Comparison of ENCODE assay signal across 18 cellular contexts in the genomic region with DNA sequence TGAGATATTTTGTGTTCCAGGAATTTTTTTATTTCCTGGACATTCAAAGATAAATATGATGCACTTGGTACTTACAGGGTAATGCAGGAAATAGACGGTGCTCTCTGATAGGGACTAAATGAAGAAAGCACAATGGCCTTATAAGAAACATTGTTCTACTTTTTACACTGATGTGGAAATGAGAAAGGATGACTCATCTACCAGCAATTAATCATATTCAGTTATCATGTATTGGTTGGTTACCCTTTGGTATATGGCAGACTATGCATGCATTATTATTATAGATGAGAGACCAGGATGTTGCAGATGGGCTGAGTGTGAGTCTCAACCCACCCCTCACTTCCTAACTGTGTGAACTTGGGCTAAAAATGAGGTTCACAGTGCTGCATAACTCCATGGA.
DNase-seq lines count a peak whose midpoint lies in the region; ATAC-seq, FAIRE-seq and TF ChIP-seq lines count a peak whose summit lies in the region.
"Had no signal": no experiment of that assay in that cellular context is flagged by ENCODE, and none has a peak within 500 bp of the region (broad histone marks: within the 10 kb centered on the region; RNA-seq: fewer than 3 reads in every experiment).

No MANE protein-coding gene starts in this region.

- POLR2A ChIA-PET in A549 (lab: Yijun Ruan, JAX) = no interaction called here

- no peak for TF ChIP-seq POLR2A in A549 (IDR thresholded peaks at IDR 0.05; ENCODE audit: low read length)

- H2AFZ ChIP-seq in smooth muscle cell (ENCODE audit: low read depth) = no peak overlapping the region

- H3K4me1 ChIP-seq in A549 (no peaks in the 10 kb centered on the region), smooth muscle cell (ENCODE audit: low read depth) (no peaks in the 10 kb centered on the region)
- H3K4me1 ChIP-seq: BE2C, Caco-2 had no signal

- no peak overlapping the region for H3K27ac ChIP-seq in A549
- no peak overlapping the region for H3K27ac ChIP-seq in smooth muscle cell (ENCODE audit: low read depth)

- TF ChIP-seq CTCF in A549 (IDR thresholded peaks at IDR 0.05) (no peak), fibroblast of mammary gland (conservative IDR thresholded peaks at IDR 0.05; ENCODE audit: control insufficient read depth, insufficient read depth, low read depth, low read length) (no peak), smooth muscle cell (IDR thresholded peaks at IDR 0.05; ENCODE audit: borderline replicate concordance, insufficient read depth, poor library complexity, severe bottlenecking) (no peak)

- FAIRE-seq in A549 (lab: Jason Lieb, UNC) = no peak
- FAIRE-seq in urothelium cell line (lab: Jason Lieb, UNC) = peak; percentile 46
- FAIRE-seq: D721Med, G401.6, GM12891, GM19239, H1, HepG2 had no signal

- no peak for ATAC-seq in A549
- ATAC-seq: HepG2 had no signal

- no peaks in the 10 kb centered on the region for H4K20me1 ChIP-seq in smooth muscle cell (ENCODE audit: low read depth)

- TF ChIP-seq RAD21 in A549 (conservative IDR thresholded peaks at IDR 0.05 in 1 of 2, IDR thresholded peaks at IDR 0.05 in 1 of 2) = no peak

- no peaks in the 10 kb centered on the region for H3K27me3 ChIP-seq in smooth muscle cell (ENCODE audit: low read depth)
- H3K27me3 ChIP-seq: BE2C had no signal

- H3K79me2 ChIP-seq in smooth muscle cell (ENCODE audit: low read depth) = no peaks in the 10 kb centered on the region

- no peak for TF ChIP-seq EP300 in A549 (IDR thresholded peaks at IDR 0.05)

- no peaks in the 10 kb centered on the region for H3F3A ChIP-seq in smooth muscle cell (ENCODE audit: low read depth)

- DNase-seq in A549 (ENCODE audit: low read depth in 1 of 2, low spot score in 1 of 2) (no peak), amniotic epithelial cell (ENCODE audit: low read depth) (peak; percentile 19), fibroblast of mammary gland (ENCODE audit: low read depth) (peak; percentile 11), urothelium cell line (ENCODE audit: low spot score) (no peak), smooth muscle cell (lab: John Stamatoyannopoulos, UW; ENCODE audit: unreplicated experiment) (no peak), NCI-H524 treated with DMSO at 0.1 percent for 48 hours (lab: John Stamatoyannopoulos, UW) (no peak)
- DNase-seq: ACHN; BE2C; C1 segment of cervical spinal cord; Caco-2; CD4-positive, alpha-beta T cell; H9 had no signal

- H3K9ac ChIP-seq in smooth muscle cell (ENCODE audit: low read depth) = no peak overlapping the region

- WGBS in A549 (ENCODE audit: missing lambda C conversion rate) = 6% methylated on average over 1 of the region's 1 CpG
- WGBS in smooth muscle cell (ENCODE audit: low lambda C conversion rate) = 50% methylated on average over 1 of the region's 1 CpG

- CTCF ChIA-PET in A549 (lab: Yijun Ruan, JAX) = no interaction called here

- no peaks in the 10 kb centered on the region for H3K9me3 ChIP-seq in A549
- no peaks in the 10 kb centered on the region for H3K9me3 ChIP-seq in smooth muscle cell (replicated peaks; ENCODE audit: low read depth)
- H3K9me3 ChIP-seq: BE2C, Caco-2 had no signal

- H3K36me3 ChIP-seq in smooth muscle cell (ENCODE audit: low read depth) = no peaks in the 10 kb centered on the region
- H3K36me3 ChIP-seq: BE2C had no signal

- H3K4me3 ChIP-seq in A549 (no peak overlapping the region), fibroblast of mammary gland (ENCODE audit: control insufficient read depth, low read depth, low read length) (no peak overlapping the region), smooth muscle cell (no peak overlapping the region)

- H3K4me2 ChIP-seq in A549 (no peak overlapping the region), smooth muscle cell (no peak overlapping the region)

TF ChIP-seq in A549, 52 proteins besides CTCF, POLR2A, EP300 and RAD21:
- TF ChIP-seq FOSL2 (IDR thresholded peaks at IDR 0.05) = no peak
- peak; percentile 55 for TF ChIP-seq FOSL2 (CRISPR knock-in tag; IDR thresholded peaks at IDR 0.05)
- TF ChIP-seq EHF (CRISPR knock-in tag; IDR thresholded peaks at IDR 0.05) = no peak
- TF ChIP-seq KDM5A (IDR thresholded peaks at IDR 0.05) = no peak
- TF ChIP-seq RARB (CRISPR knock-in tag; IDR thresholded peaks at IDR 0.05) = no peak
- no peak for TF ChIP-seq NFE2L2 (conservative IDR thresholded peaks at IDR 0.05; ENCODE audit: low read length)
- TF ChIP-seq ESRRA (IDR thresholded peaks at IDR 0.05; ENCODE audit: borderline replicate concordance, low read length) = no peak

Comparison
In these comparisons a context has a peak if more than half of its experiments do, and no peak if none do; other contexts are left out.
1. DNase-seq: peak in amniotic epithelial cell (single experiment) and fibroblast of mammary gland (single experiment); none in A549 (0 of 2), urothelium cell line (single experiment), smooth muscle cell (single experiment) and NCI-H524 treated with DMSO at 0.1 percent for 48 hours (single experiment).